In the genomic region with DNA sequence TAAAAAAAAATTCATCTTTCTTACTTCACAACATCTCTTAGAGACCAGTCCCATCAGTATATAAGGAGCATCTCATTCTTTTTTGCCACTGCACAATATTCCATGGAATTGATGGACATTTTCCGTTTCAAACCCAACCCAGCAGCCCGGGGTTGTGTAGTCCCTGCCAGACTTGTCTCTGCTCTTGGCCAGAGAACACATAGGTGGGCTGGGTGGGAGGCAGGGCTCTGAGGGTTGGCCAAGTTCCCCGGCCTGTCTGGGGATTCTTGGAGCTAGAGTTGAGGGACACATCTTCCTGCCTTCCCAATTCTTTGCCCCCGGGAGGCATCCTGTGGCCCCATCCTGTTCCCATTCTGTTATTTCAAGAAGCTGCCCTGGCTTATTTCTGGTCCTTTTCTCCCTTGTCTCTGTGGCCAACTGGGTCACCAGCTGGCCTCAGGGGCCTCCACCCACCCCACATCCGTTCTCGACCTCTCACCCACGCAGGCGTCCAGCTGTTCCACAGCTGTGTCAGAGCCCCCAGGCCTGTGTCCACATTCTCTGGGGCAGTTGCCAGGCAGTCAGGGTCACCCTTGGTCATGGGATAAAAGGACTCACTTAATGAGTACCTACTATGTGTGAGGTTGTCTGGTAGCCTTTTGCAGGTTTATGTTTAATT, we compare ENCODE assay signal across 18 cellular contexts. TPM values are rescaled to one million over a fixed set of nuclear protein-coding genes. Genes with fewer than 3 reads are reported as not detected.
DNase-seq lines count a peak whose midpoint lies in the region; ATAC-seq and TF ChIP-seq lines count a peak whose summit lies in the region.
"Had no signal": no experiment of that assay in that cellular context is flagged by ENCODE, and none has a peak within 500 bp of the region (broad histone marks: within the 10 kb centered on the region; RNA-seq: fewer than 3 reads in every experiment).

No MANE protein-coding gene starts in this region.

- no peak for TF ChIP-seq POLR2A in adrenal gland (IDR thresholded peaks at IDR 0.05)

- intact Hi-C loops in adrenal gland (cut with DNase I): no loop called here
- intact Hi-C loops in right cardiac atrium (cut with DNase I): no loop called here

- H3K27ac ChIP-seq in adrenal gland (peak overlapping the region in 1 of 5 donors; percentile 29), right cardiac atrium (ENCODE audit: low read length) (no peak overlapping the region)
- H3K27ac ChIP-seq: BLaER1 treated with 17β-estradiol and CSF1 and Interleukin-3, amounts not matched to agents 10 nM and 100 nM had no signal

- TF ChIP-seq CTCF in GM12865 (IDR thresholded peaks at IDR 0.05; ENCODE audit: insufficient read depth, low read depth, low read length, missing control alignments): no peak
- TF ChIP-seq CTCF in adrenal gland (IDR thresholded peaks at IDR 0.05): no peak

- no peaks in the 10 kb centered on the region for H3K36me3 ChIP-seq in adrenal gland (replicated peaks in 1 of 2)
- H3K36me3 ChIP-seq in skeletal muscle satellite cell (ENCODE audit: insufficient read depth, low read length): no peaks in the 10 kb centered on the region
- H3K36me3 ChIP-seq: BLaER1 treated with 17β-estradiol and CSF1 and Interleukin-3, amounts not matched to agents 10 nM and 100 nM had no signal

- H3K4me3 ChIP-seq in GM12865 (ENCODE audit: low read depth, low read length) (no peak overlapping the region), adrenal gland (no peak overlapping the region), right cardiac atrium (ENCODE audit: low read length) (no peak overlapping the region), skeletal muscle satellite cell (ENCODE audit: low read length) (peak overlapping the region; percentile 31)
- H3K4me3 ChIP-seq: BLaER1 treated with 17β-estradiol and CSF1 and Interleukin-3, amounts not matched to agents 10 nM and 100 nM; smooth muscle cell had no signal

- peak; percentile 82 to 89 for ATAC-seq in right cardiac atrium
- ATAC-seq in HG02840 (IDR thresholded peaks at IDR 0.05; ENCODE audit: low FRiP score, unreplicated experiment): no peak
- ATAC-seq in HG02623 (IDR thresholded peaks at IDR 0.05; ENCODE audit: unreplicated experiment): no peak
- ATAC-seq: esophagus mucosa had no signal

- peak overlapping the region; percentile 42 for H3K4me2 ChIP-seq in skeletal muscle satellite cell (ENCODE audit: low read length)
- H3K4me2 ChIP-seq: BLaER1 treated with 17β-estradiol and CSF1 and Interleukin-3, amounts not matched to agents 10 nM and 100 nM; smooth muscle cell had no signal

- H3K4me1 ChIP-seq in adrenal gland (replicated peaks in 1 of 2) (no peaks in the 10 kb centered on the region), right cardiac atrium (ENCODE audit: control insufficient read depth, insufficient read depth, low read length) (no peaks in the 10 kb centered on the region), skeletal muscle satellite cell (ENCODE audit: control insufficient read depth, insufficient read depth, low read length) (peaks cover 14% of the 10 kb centered on the region)
- H3K4me1 ChIP-seq: BLaER1 treated with 17β-estradiol and CSF1 and Interleukin-3, amounts not matched to agents 10 nM and 100 nM had no signal

- H3K9me3 ChIP-seq in adrenal gland (replicated peaks in 1 of 3) (no peaks in the 10 kb centered on the region), right cardiac atrium (ENCODE audit: control insufficient read depth, low read length) (no peaks in the 10 kb centered on the region), skeletal muscle satellite cell (replicated peaks; ENCODE audit: low read length) (no peaks in the 10 kb centered on the region)

- 64 to 73% (median 70%) methylated on average over 6 to 8 of the region's 8 CpGs for WGBS in adrenal gland, 4 donors
- WGBS in right cardiac atrium: 34% methylated on average over 8 of the region's 8 CpGs

- H3K27me3 ChIP-seq in adrenal gland (no peaks in the 10 kb centered on the region), right cardiac atrium (ENCODE audit: control insufficient read depth, insufficient read depth) (no peaks in the 10 kb centered on the region), skeletal muscle satellite cell (ENCODE audit: control insufficient read depth, insufficient read depth, low read length) (no peaks in the 10 kb centered on the region)
- H3K27me3 ChIP-seq: BLaER1 treated with 17β-estradiol and CSF1 and Interleukin-3, amounts not matched to agents 10 nM and 100 nM had no signal

- no peak overlapping the region for H3K9ac ChIP-seq in skeletal muscle satellite cell (ENCODE audit: low read depth, low read length)
- H3K9ac ChIP-seq: BLaER1 treated with 17β-estradiol and CSF1 and Interleukin-3, amounts not matched to agents 10 nM and 100 nM had no signal

- DNase-seq in GM12865 (ENCODE audit: low read depth) (peak; percentile 51), adrenal gland (peak in 6 of 7 donors; percentile 13 to 62 (median 25)), right cardiac atrium (peak; percentile 70 to 83 (median 82)), activated gamma-delta T cell (lab: John Stamatoyannopoulos, UW) (no peak)
- DNase-seq: activated CD4-positive, alpha-beta T cell treated with anti-CD3 and anti-CD28 coated beads for 4 hours; activated T-cell treated with anti-CD3 and anti-CD28 coated beads, Interleukin-2, amount 50 U/mL, for 1 hour; DND-41; MM.1S; NCI-H2081; NCI-H82; T-helper 9 cell had no signal

RNA-seq across cellular contexts. Expression of gene CCDC63, which starts 52.0 kb away (rescaled TPM):
- total RNA-seq in adrenal gland (not detected), right cardiac atrium (not detected)
- polyA plus RNA-seq in adrenal gland (not detected), right cardiac atrium (not detected)
- not detected in 2 replicates for total RNA-seq in skeletal muscle satellite cell (2012; rRNA removed)
- total RNA-seq: esophagus mucosa, smooth muscle cell, subcutaneous adipose tissue had no signal
- polyA plus RNA-seq: smooth muscle cell had no signal

RNA-seq across cellular contexts. Expression of gene PPP1CC, which starts 52.1 kb away (rescaled TPM):
- total RNA-seq in adrenal gland (100 to 1,000 TPM in 7 of 8 donors, 10 to 100 TPM in 1; 98.8 to 170 (median 137) TPM), right cardiac atrium (100 to 1,000 TPM; 156 to 175 (median 160) TPM)
- polyA plus RNA-seq in adrenal gland (100 to 1,000 TPM in 1 of 3 donors, 10 to 100 TPM in 2; 53.7 to 182 (median 58.0) TPM), right cardiac atrium (120 TPM)
- total RNA-seq in skeletal muscle satellite cell (2012; rRNA removed): 90.0 and 96.8 TPM in 2 replicates

Comparison
In these comparisons a context has a peak if more than half of its experiments do, and no peak if none do; other contexts are left out.
1. ATAC-seq: peak in right cardiac atrium (2 of 2); none in HG02840 (single experiment) and HG02623 (single experiment).